9 cellular contexts compared by ENCODE assay signal in genomic region chr12:68641138-68641537, GRCh38.
DNase-seq lines count a peak whose midpoint lies in the region; ATAC-seq lines count a peak whose summit lies in the region.
"Had no signal": no experiment of that assay in that cellular context is flagged by ENCODE, and none has a peak within 500 bp of the region (broad histone marks: within the 10 kb centered on the region; RNA-seq: fewer than 3 reads in every experiment).

No MANE protein-coding gene starts in this region.

- H3K9me3 ChIP-seq in BLaER1 = no peaks in the 10 kb centered on the region

- peak overlapping the region; percentile 79 for H3K27ac Mint-ChIP-seq in activated naive CD8-positive, alpha-beta T cell treated with anti-CD3 and anti-CD28 coated beads, Interleukin-2, amount 50 U/mL, for 24 hours

- H3K4me1 ChIP-seq in BLaER1 = peaks cover 62% of the 10 kb centered on the region

- no peaks in the 10 kb centered on the region for H3K9me3 Mint-ChIP-seq in activated naive CD8-positive, alpha-beta T cell treated with anti-CD3 and anti-CD28 coated beads, Interleukin-2, amount 50 U/mL, for 24 hours

- peaks cover 92% of the 10 kb centered on the region for H3K4me1 Mint-ChIP-seq in activated naive CD8-positive, alpha-beta T cell treated with anti-CD3 and anti-CD28 coated beads, Interleukin-2, amount 50 U/mL, for 24 hours

- peak overlapping the region; percentile 39 for H3K27ac ChIP-seq in BLaER1

- peak overlapping the region; percentile 64 for H3K4me3 Mint-ChIP-seq in activated naive CD8-positive, alpha-beta T cell treated with anti-CD3 and anti-CD28 coated beads, Interleukin-2, amount 50 U/mL, for 24 hours

- H4K20me1 ChIP-seq in BLaER1 = peaks cover 100% of the 10 kb centered on the region

- peak; percentile 41 for DNase-seq in activated naive CD8-positive, alpha-beta T cell treated with anti-CD3 and anti-CD28 coated beads, Interleukin-2, amount 50 U/mL, for 24 hours
- peak; percentile 35 for DNase-seq in stimulated activated naive CD4-positive, alpha-beta T cell treated with Interleukin-2 at 50 U/mL for 16 hours (lab: John Stamatoyannopoulos, UW)
- no peak for DNase-seq in NCI-H446 treated with DMSO at 0.1 percent for 48 hours (lab: John Stamatoyannopoulos, UW)
- DNase-seq in NK-92 (lab: John Stamatoyannopoulos, UW; ENCODE audit: unreplicated experiment) = no peak
- DNase-seq in NCI-H146 treated with DMSO at 0.1 percent for 48 hours (lab: John Stamatoyannopoulos, UW; ENCODE audit: unreplicated experiment) = no peak
- DNase-seq: DND-41 had no signal

- peaks cover 30% of the 10 kb centered on the region for H3K36me3 Mint-ChIP-seq in activated naive CD8-positive, alpha-beta T cell treated with anti-CD3 and anti-CD28 coated beads, Interleukin-2, amount 50 U/mL, for 24 hours (ENCODE audit: low read depth)

- no peaks in the 10 kb centered on the region for H3K27me3 ChIP-seq in BLaER1

- peak overlapping the region; percentile 58 for H3K4me2 ChIP-seq in BLaER1

- H3K27me3 Mint-ChIP-seq in activated naive CD8-positive, alpha-beta T cell treated with anti-CD3 and anti-CD28 coated beads, Interleukin-2, amount 50 U/mL, for 24 hours = no peaks in the 10 kb centered on the region

- ATAC-seq in GM19463 (IDR thresholded peaks at IDR 0.05; ENCODE audit: unreplicated experiment) = peak; percentile 91
- peak; percentile 83 for ATAC-seq in HG03442 (IDR thresholded peaks at IDR 0.05; ENCODE audit: unreplicated experiment)
- ATAC-seq in activated naive CD8-positive, alpha-beta T cell treated with anti-CD3 and anti-CD28 coated beads, Interleukin-2, amount 50 U/mL, for 24 hours = peak; percentile 97

- H3K36me3 ChIP-seq in BLaER1 = peaks cover 33% of the 10 kb centered on the region

- H3K4me3 ChIP-seq in BLaER1 = no peak overlapping the region

- 0 out of 2 replicates have a peak overlapping the region, but pooled peaks have one; percentile 21 for H3K9ac ChIP-seq in BLaER1

Comparison
In these comparisons a context has a peak if more than half of its experiments do, and no peak if none do; other contexts are left out.
1. DNase-seq: peak in activated naive CD8-positive, alpha-beta T cell treated with anti-CD3 and anti-CD28 coated beads, Interleukin-2, amount 50 U/mL, for 24 hours (single experiment) and stimulated activated naive CD4-positive, alpha-beta T cell treated with Interleukin-2 at 50 U/mL for 16 hours (single experiment); none in NCI-H446 treated with DMSO at 0.1 percent for 48 hours (single experiment), NK-92 (single experiment) and NCI-H146 treated with DMSO at 0.1 percent for 48 hours (single experiment).
2. Peak in every context shown above with its lines, with median percentiles within 50 percentile points of each other: ATAC-seq.